Comparison of ENCODE assay signal across 1 cellular context in genomic region chr7:74615933-74616780, GRCh38.
TF ChIP-seq lines count a peak whose summit lies in the region.

No MANE protein-coding gene starts in this region.

TF ChIP-seq in A549, 52 proteins besides CTCF, POLR2A, EP300 and RAD21 (continued from another document):
- TF ChIP-seq EHF (CRISPR knock-in tag; IDR thresholded peaks at IDR 0.05) (no peak), GATA3 (IDR thresholded peaks at IDR 0.05; ENCODE audit: borderline replicate concordance) (no peak)
TF ChIP-seq in A549: peak in this region for 1.
